Comparison of ENCODE assay signal across 15 cellular contexts in the genomic region with DNA sequence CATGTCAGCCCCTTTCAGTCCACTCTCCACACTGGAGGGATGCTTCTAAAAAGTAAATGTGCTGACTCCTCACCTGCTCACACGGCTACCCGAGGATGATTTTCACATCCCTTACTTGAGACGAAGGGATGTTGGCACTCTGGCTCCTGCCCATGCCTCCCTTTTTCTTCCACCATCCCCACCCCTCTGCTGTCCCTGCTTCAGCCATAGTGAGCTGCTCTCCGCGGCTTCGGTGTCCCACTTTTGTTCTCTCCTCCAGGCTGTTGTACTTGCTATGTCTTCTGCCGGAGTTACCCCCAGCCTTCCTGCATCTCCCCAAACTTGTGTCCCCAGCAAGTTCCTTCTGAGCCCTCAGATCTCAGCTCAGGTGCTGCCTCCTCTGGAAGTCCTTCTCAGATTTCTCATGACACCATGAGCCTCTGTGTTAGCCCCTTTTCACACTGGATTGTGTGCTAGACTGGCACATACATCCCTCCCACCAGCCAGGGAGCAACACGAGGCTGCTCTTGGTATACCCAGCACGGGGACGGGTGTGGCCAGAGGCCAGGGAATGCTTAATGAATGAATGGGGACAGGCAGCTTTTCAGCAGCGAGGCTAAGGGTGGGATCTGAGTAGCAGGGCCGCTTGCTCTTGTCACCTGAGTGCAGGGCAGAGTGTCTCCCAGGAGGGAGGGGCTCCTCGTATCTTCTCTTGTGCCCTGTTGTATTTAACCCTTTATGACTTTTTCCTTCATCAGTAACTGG. TPM values are rescaled to one million over a fixed set of nuclear protein-coding genes. Genes with fewer than 3 reads are reported as not detected.
DNase-seq lines count a peak whose midpoint lies in the region; ATAC-seq and TF ChIP-seq lines count a peak whose summit lies in the region.
"Had no signal": no experiment of that assay in that cellular context is flagged by ENCODE, and none has a peak within 500 bp of the region (broad histone marks: within the 10 kb centered on the region; RNA-seq: fewer than 3 reads in every experiment).

No MANE protein-coding gene starts in this region.

- peak overlapping the region in 2 of 3 experiments; percentile 49 to 89 for H3K27ac Mint-ChIP-seq in nephron
- H3K27ac Mint-ChIP-seq: activated B cell treated with CpG ODN at 0.5 μM for 24 hours; CD8-positive, alpha-beta memory T cell; memory B cell had no signal

- DNase-seq in DMS 273 (lab: John Stamatoyannopoulos, UW; ENCODE audit: unreplicated experiment) (peak; percentile 60), DMS 273 treated with DMSO at 0.1 percent for 48 hours (lab: John Stamatoyannopoulos, UW) (no peak), cardiac septum (ENCODE audit: low spot score) (peak; percentile 82), upper lobe of right lung (peak; percentile 31), dermis blood vessel endothelial cell (no peak), T-helper 2 cell (no peak), amniotic stem cell (lab: John Stamatoyannopoulos, UW) (no peak)
- DNase-seq: activated B cell treated with CpG ODN at 0.5 μM for 24 hours; activated naive CD4-positive, alpha-beta T cell treated with anti-CD3 and anti-CD28 coated beads, Interleukin-2, amount 50 U/mL, for 16 hours; CD8-positive, alpha-beta memory T cell; stimulated activated naive CD8-positive, alpha-beta T cell treated with anti-CD3 and anti-CD28 coated beads, Interleukin-15, Interleukin-2, amounts not matched to agents 100 U/mL and 50 U/mL, for 24 hours had no signal

- H3K9me3 Mint-ChIP-seq in nephron = peaks cover under 1% of the 10 kb centered on the region
- H3K9me3 Mint-ChIP-seq: activated B cell treated with CpG ODN at 0.5 μM for 24 hours; CD8-positive, alpha-beta memory T cell; central memory CD8-positive, alpha-beta T cell; memory B cell had no signal

- H3K4me3 Mint-ChIP-seq in nephron = peak overlapping the region in 2 of 3 experiments; percentile 77 to 87
- H3K4me3 Mint-ChIP-seq: activated B cell treated with CpG ODN at 0.5 μM for 24 hours; CD8-positive, alpha-beta memory T cell; central memory CD8-positive, alpha-beta T cell; memory B cell had no signal

- H3K4me3 ChIP-seq in upper lobe of right lung = no peak overlapping the region

- ATAC-seq in upper lobe of right lung = no peak
- ATAC-seq: stimulated activated naive CD8-positive, alpha-beta T cell treated with anti-CD3 and anti-CD28 coated beads, Interleukin-15, Interleukin-2, amounts not matched to agents 100 U/mL and 50 U/mL, for 24 hours had no signal

- no peaks in the 10 kb centered on the region for H3K36me3 Mint-ChIP-seq in nephron (ENCODE audit: low read depth)
- H3K36me3 Mint-ChIP-seq: CD8-positive, alpha-beta memory T cell; memory B cell had no signal

- H3K9me3 ChIP-seq in upper lobe of right lung = no peaks in the 10 kb centered on the region

- peaks cover 51% of the 10 kb centered on the region for H3K4me1 Mint-ChIP-seq in nephron
- H3K4me1 Mint-ChIP-seq: activated B cell treated with CpG ODN at 0.5 μM for 24 hours; CD8-positive, alpha-beta memory T cell; central memory CD8-positive, alpha-beta T cell; memory B cell had no signal

- intact Hi-C loops in cardiac septum (cut with DNase I) = loop anchor here (5.0 kb wide), 1 partner anchor 57 kb away; no protein-coding TSS in a partner anchor
- intact Hi-C loops in upper lobe of right lung (cut with DNase I) = no loop called here

- H3K27me3 ChIP-seq in upper lobe of right lung = no peaks in the 10 kb centered on the region

- H3K36me3 ChIP-seq in upper lobe of right lung = no peaks in the 10 kb centered on the region

- peaks cover 6% of the 10 kb centered on the region for H3K27me3 Mint-ChIP-seq in nephron (ENCODE audit: low read depth)
- H3K27me3 Mint-ChIP-seq: CD8-positive, alpha-beta memory T cell; central memory CD8-positive, alpha-beta T cell had no signal

- H3K4me1 ChIP-seq in upper lobe of right lung = peaks cover 12% of the 10 kb centered on the region

- H3K27ac ChIP-seq in upper lobe of right lung = no peak overlapping the region
- H3K27ac ChIP-seq: 22Rv1 had no signal

- TF ChIP-seq CTCF in nephron (IDR thresholded peaks at IDR 0.05; ENCODE audit: unreplicated experiment in 3 of 3) (no peak), upper lobe of right lung (IDR thresholded peaks at IDR 0.05) (no peak)

RNA-seq across cellular contexts. Expression of a gene that starts 1.3 kb away (rescaled TPM):
- total RNA-seq in cardiac septum (44.1 TPM), upper lobe of right lung (5.0 TPM), dermis blood vessel endothelial cell (1.0 and 3.0 TPM in 2 replicates)

Comparison
In these comparisons a context has a peak if more than half of its experiments do, and no peak if none do; other contexts are left out.
1. DNase-seq: peak in DMS 273 (single experiment), cardiac septum (single experiment) and upper lobe of right lung (single experiment); none in DMS 273 treated with DMSO at 0.1 percent for 48 hours (single experiment), dermis blood vessel endothelial cell (single experiment), T-helper 2 cell (0 of 5) and amniotic stem cell (single experiment).